14 cellular contexts compared by ENCODE assay signal in the genomic region with DNA sequence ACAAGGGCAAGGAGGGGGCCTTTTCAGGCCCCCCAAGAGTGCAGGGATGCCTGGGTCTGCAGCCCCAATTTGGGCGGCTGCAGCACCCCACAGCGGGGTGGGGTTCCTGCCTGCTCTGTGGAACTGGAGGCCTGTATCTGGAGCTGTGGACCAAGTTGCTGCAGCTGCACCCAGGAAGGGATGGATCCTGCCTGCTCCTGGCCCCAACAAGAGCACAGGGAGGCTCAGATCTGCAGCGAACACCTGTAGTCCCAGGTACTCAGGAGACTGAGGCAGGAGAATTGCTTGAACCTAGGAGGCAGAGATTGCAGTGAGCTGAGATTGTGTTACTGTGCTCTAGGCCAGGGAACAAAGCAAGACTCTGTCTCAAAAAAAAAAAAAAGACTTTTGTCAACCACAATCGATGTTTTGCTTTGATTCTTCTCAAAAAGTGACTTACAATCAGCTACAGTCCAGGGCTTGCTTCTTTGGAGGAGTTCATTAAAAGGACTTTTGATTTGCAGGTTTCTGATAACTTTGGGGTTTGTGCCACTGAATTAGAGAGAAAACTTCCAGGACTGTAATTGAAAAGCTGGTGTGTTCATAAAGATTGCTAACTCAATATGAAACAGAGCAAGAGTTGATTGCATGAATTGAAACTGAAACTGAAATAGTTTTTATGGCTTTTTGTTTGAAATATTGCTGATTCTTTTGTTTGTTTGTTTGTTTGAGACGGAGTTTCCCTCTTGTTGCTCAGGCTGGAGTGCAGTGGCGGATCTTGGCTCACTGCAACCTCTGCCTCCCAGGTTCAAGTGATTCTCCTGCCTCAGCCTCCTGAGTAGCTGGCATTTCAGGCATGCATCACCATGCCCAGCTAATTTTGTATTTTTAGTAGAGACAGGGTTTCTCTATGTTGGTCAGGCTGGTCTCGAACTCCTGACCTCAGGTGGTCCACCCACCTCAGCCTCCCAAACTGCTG. TPM values are rescaled to one million over a fixed set of nuclear protein-coding genes. Genes with fewer than 3 reads are reported as not detected.
DNase-seq lines count a peak whose midpoint lies in the region; ATAC-seq and TF ChIP-seq lines count a peak whose summit lies in the region.
"Not testable (repeated sequence)": the region's sequence is repeated elsewhere in the genome, so short reads cannot be mapped to it uniquely, and the experiment has no call there.
"Had no signal": no experiment of that assay in that cellular context is flagged by ENCODE, and none has a peak within 500 bp of the region (broad histone marks: within the 10 kb centered on the region; RNA-seq: fewer than 3 reads in every experiment).

No MANE protein-coding gene starts in this region.

- H3K27me3 ChIP-seq in CD4-positive, CD25-positive, alpha-beta regulatory T cell (ENCODE audit: control insufficient read depth, insufficient read depth, low read length); OCI-LY3 (ENCODE audit: low read depth, low read length); effector memory CD4-positive, alpha-beta T cell (replicated peaks; ENCODE audit: control insufficient read depth, insufficient read depth, low read length, poor library complexity, severe bottlenecking): not testable (repeated sequence)

- intact Hi-C loops in activated CD4-positive, alpha-beta T cell treated with anti-CD3 and anti-CD28 coated beads, Interleukin-2, amount 10 ng/mL, durations not matched to agents 24 days and 14 days (cut with micrococcal nuclease), result loop anchor here (1.0 to 5.0 kb wide), 2 partner anchors 8 to 38 kb away; a partner anchor contains a TSS
- intact Hi-C loops in activated naive CD4-positive, alpha-beta T cell treated with anti-CD3 and anti-CD28 coated beads for 36 hours (cut with micrococcal nuclease), result loop anchor here (1.0 kb wide), 1 partner anchor 20 kb away; no protein-coding TSS in a partner anchor

- not testable (repeated sequence) for H3K79me2 ChIP-seq in OCI-LY3 (ENCODE audit: low read length)

- not testable (repeated sequence) for H3K27me3 Mint-ChIP-seq in CD4-positive, CD25-positive, alpha-beta regulatory T cell; activated CD4-positive, alpha-beta T cell treated with anti-CD3 and anti-CD28 coated beads, Interleukin-2, amount 10 ng/mL, durations not matched to agents 24 days and 14 days; activated naive CD4-positive, alpha-beta T cell treated with anti-CD3 and anti-CD28 coated beads for 36 hours (ENCODE audit: low read depth); memory B cell

- H4K20me1 ChIP-seq in OCI-LY3 (ENCODE audit: insufficient read depth, low read length), result not testable (repeated sequence)

- peak overlapping the region; percentile 21 to 80 (median 66) for H3K4me3 Mint-ChIP-seq in CD4-positive, CD25-positive, alpha-beta regulatory T cell
- H3K4me3 Mint-ChIP-seq in activated CD4-positive, alpha-beta T cell treated with anti-CD3 and anti-CD28 coated beads, Interleukin-2, amount 10 ng/mL, durations not matched to agents 24 days and 14 days, result peak overlapping the region; percentile 41
- H3K4me3 Mint-ChIP-seq in activated naive CD4-positive, alpha-beta T cell treated with anti-CD3 and anti-CD28 coated beads for 36 hours, result not testable (repeated sequence)
- H3K4me3 Mint-ChIP-seq in memory B cell, result peak overlapping the region; percentile 37
- peak overlapping the region; percentile 21 for H3K4me3 Mint-ChIP-seq in stimulated activated effector memory CD8-positive, alpha-beta T cell treated with anti-CD3 and anti-CD28 coated beads, Interleukin-12 subunit alpha, Interleukin-12 subunit beta, amount 100 ng/mL, for 72 hours

- peaks cover 0 to 13% (median 3%) of the 10 kb centered on the region in 7 donors for H3K9me3 Mint-ChIP-seq in CD4-positive, CD25-positive, alpha-beta regulatory T cell
- H3K9me3 Mint-ChIP-seq in activated CD4-positive, alpha-beta T cell treated with anti-CD3 and anti-CD28 coated beads, Interleukin-2, amount 10 ng/mL, durations not matched to agents 24 days and 14 days, result peaks cover 22% of the 10 kb centered on the region
- H3K9me3 Mint-ChIP-seq in activated naive CD4-positive, alpha-beta T cell treated with anti-CD3 and anti-CD28 coated beads for 36 hours, result peaks cover 16% of the 10 kb centered on the region
- H3K9me3 Mint-ChIP-seq in memory B cell, result peaks cover 11% of the 10 kb centered on the region
- not testable (repeated sequence) for H3K9me3 Mint-ChIP-seq in stimulated activated effector memory CD8-positive, alpha-beta T cell treated with anti-CD3 and anti-CD28 coated beads, Interleukin-12 subunit alpha, Interleukin-12 subunit beta, amount 100 ng/mL, for 72 hours

- H3K9me3 ChIP-seq in CD4-positive, CD25-positive, alpha-beta regulatory T cell (ENCODE audit: control insufficient read depth in 2 of 2, low read length in 2 of 2); OCI-LY3 (ENCODE audit: insufficient read depth, low read length); effector memory CD4-positive, alpha-beta T cell (ENCODE audit: control insufficient read depth, low read length): not testable (repeated sequence)

- H3K4me2 ChIP-seq in OCI-LY3 (ENCODE audit: low read length), result peak overlapping the region; percentile 40

- peak in 2 of 3 donors; percentile 18 to 57 for DNase-seq in CD4-positive, CD25-positive, alpha-beta regulatory T cell
- DNase-seq in activated CD4-positive, alpha-beta T cell treated with anti-CD3 and anti-CD28 coated beads, Interleukin-2, amount 10 ng/mL, durations not matched to agents 24 days and 14 days, result peak; percentile 83
- DNase-seq in activated naive CD4-positive, alpha-beta T cell treated with anti-CD3 and anti-CD28 coated beads for 36 hours, result peak; percentile 25
- peak in 1 of 3 donors; percentile 5 for DNase-seq in effector memory CD4-positive, alpha-beta T cell
- DNase-seq in memory B cell (ENCODE audit: low spot score in 2 of 2), result not testable (repeated sequence)
- DNase-seq in stimulated activated effector memory CD8-positive, alpha-beta T cell treated with anti-CD3 and anti-CD28 coated beads, Interleukin-12 subunit alpha, Interleukin-12 subunit beta, amount 100 ng/mL, for 72 hours (ENCODE audit: low spot score in 2 of 2), result peak in 1 of 2 donors; percentile 51

- not testable (repeated sequence) for H3K9ac ChIP-seq in OCI-LY3 (ENCODE audit: low read length)

- H3K4me3 ChIP-seq in CD4-positive, CD25-positive, alpha-beta regulatory T cell (ENCODE audit: low read depth, low read length), result peak overlapping the region; percentile 68
- 0 out of 2 replicates have a peak overlapping the region, but pooled peaks have one; percentile 33 for H3K4me3 ChIP-seq in OCI-LY3 (ENCODE audit: low read length)
- not testable (repeated sequence) for H3K4me3 ChIP-seq in effector memory CD4-positive, alpha-beta T cell (ENCODE audit: insufficient read depth, low read depth, low read length, poor library complexity, severe bottlenecking)

- peak in 1 of 2 donors; percentile 24 for ATAC-seq in CD4-positive, CD25-positive, alpha-beta regulatory T cell (ENCODE audit: low read depth in 2 of 2)
- ATAC-seq in GM18511 (IDR thresholded peaks at IDR 0.05; ENCODE audit: unreplicated experiment) (peak; percentile 44), memory B cell (ENCODE audit: low read depth) (peak; percentile 51)
- peak; percentile 89 for ATAC-seq in stimulated activated effector memory CD8-positive, alpha-beta T cell treated with anti-CD3 and anti-CD28 coated beads, Interleukin-12 subunit alpha, Interleukin-12 subunit beta, amount 100 ng/mL, for 72 hours

- CTCF ChIA-PET in activated naive CD4-positive, alpha-beta T cell treated with anti-CD3 and anti-CD28 coated beads for 36 hours (lab: Charles Lee), result interaction anchor here (0.9 to 3.3 kb wide), 5 partner anchors 16 to 162 kb away, joined by 3 to 12 read pairs (median 8); no protein-coding TSS in a partner anchor

- not testable (repeated sequence) for H3K36me3 Mint-ChIP-seq in CD4-positive, CD25-positive, alpha-beta regulatory T cell; activated CD4-positive, alpha-beta T cell treated with anti-CD3 and anti-CD28 coated beads, Interleukin-2, amount 10 ng/mL, durations not matched to agents 24 days and 14 days (ENCODE audit: low read depth); activated naive CD4-positive, alpha-beta T cell treated with anti-CD3 and anti-CD28 coated beads for 36 hours (ENCODE audit: low read depth); memory B cell; stimulated activated effector memory CD8-positive, alpha-beta T cell treated with anti-CD3 and anti-CD28 coated beads, Interleukin-12 subunit alpha, Interleukin-12 subunit beta, amount 100 ng/mL, for 72 hours

- not testable (repeated sequence) for TF ChIP-seq CTCF in OCI-LY3 (IDR thresholded peaks at IDR 0.05; ENCODE audit: low read depth, low read length)

- H3K36me3 ChIP-seq in CD4-positive, CD25-positive, alpha-beta regulatory T cell (ENCODE audit: control insufficient read depth, insufficient read depth, low read length); OCI-LY3 (replicated peaks; ENCODE audit: low read depth, low read length); effector memory CD4-positive, alpha-beta T cell (ENCODE audit: control insufficient read depth, insufficient read depth, low read length): not testable (repeated sequence)

- peaks cover 5 to 17% (median 10%) of the 10 kb centered on the region in 4 donors for H3K4me1 Mint-ChIP-seq in CD4-positive, CD25-positive, alpha-beta regulatory T cell
- H3K4me1 Mint-ChIP-seq in activated CD4-positive, alpha-beta T cell treated with anti-CD3 and anti-CD28 coated beads, Interleukin-2, amount 10 ng/mL, durations not matched to agents 24 days and 14 days, result peaks cover 18% of the 10 kb centered on the region
- H3K4me1 Mint-ChIP-seq in activated naive CD4-positive, alpha-beta T cell treated with anti-CD3 and anti-CD28 coated beads for 36 hours (ENCODE audit: low read depth), result peaks cover 15% of the 10 kb centered on the region
- not testable (repeated sequence) for H3K4me1 Mint-ChIP-seq in memory B cell
- H3K4me1 Mint-ChIP-seq in stimulated activated effector memory CD8-positive, alpha-beta T cell treated with anti-CD3 and anti-CD28 coated beads, Interleukin-12 subunit alpha, Interleukin-12 subunit beta, amount 100 ng/mL, for 72 hours, result peaks cover 17% of the 10 kb centered on the region

- peak overlapping the region; percentile 71 for H3K27ac ChIP-seq in CD4-positive, CD25-positive, alpha-beta regulatory T cell (ENCODE audit: insufficient read depth, low read length, poor library complexity, severe bottlenecking)
- not testable (repeated sequence) for H3K27ac ChIP-seq in OCI-LY3 (ENCODE audit: low read length)
- peak overlapping the region; percentile 28 for H3K27ac ChIP-seq in effector memory CD4-positive, alpha-beta T cell (ENCODE audit: insufficient read depth, low read length, poor library complexity, severe bottlenecking)

- H3K4me1 ChIP-seq in CD4-positive, CD25-positive, alpha-beta regulatory T cell (ENCODE audit: control insufficient read depth, insufficient read depth, low read length, poor library complexity, severe bottlenecking), result peaks cover 12% of the 10 kb centered on the region
- H3K4me1 ChIP-seq in OCI-LY3 (ENCODE audit: low read length); effector memory CD4-positive, alpha-beta T cell (ENCODE audit: control insufficient read depth, insufficient read depth, low read length, poor library complexity, severe bottlenecking): not testable (repeated sequence)

- H3K27ac Mint-ChIP-seq in CD4-positive, CD25-positive, alpha-beta regulatory T cell, result peak overlapping the region; percentile 78 to 91 (median 84)
- peak overlapping the region; percentile 82 for H3K27ac Mint-ChIP-seq in activated CD4-positive, alpha-beta T cell treated with anti-CD3 and anti-CD28 coated beads, Interleukin-2, amount 10 ng/mL, durations not matched to agents 24 days and 14 days
- H3K27ac Mint-ChIP-seq in activated naive CD4-positive, alpha-beta T cell treated with anti-CD3 and anti-CD28 coated beads for 36 hours; memory B cell: not testable (repeated sequence)
- H3K27ac Mint-ChIP-seq in stimulated activated effector memory CD8-positive, alpha-beta T cell treated with anti-CD3 and anti-CD28 coated beads, Interleukin-12 subunit alpha, Interleukin-12 subunit beta, amount 100 ng/mL, for 72 hours, result peak overlapping the region; percentile 40

- 0 out of 2 replicates have a peak overlapping the region, but pooled peaks have one; percentile 54 for H2AFZ ChIP-seq in OCI-LY3 (ENCODE audit: low read depth, low read length)

RNA-seq across cellular contexts. Expression of a gene that starts 36.9 kb away (rescaled TPM):
- not detected for total RNA-seq in CD4-positive, CD25-positive, alpha-beta regulatory T cell
- polyA plus RNA-seq in CD4-positive, CD25-positive, alpha-beta regulatory T cell, result under 1 TPM in 1 of 4 donors, not detected in 3; 0.16 TPM
- 0.14 TPM in 1 of 2 replicates, not detected in the other for total RNA-seq in activated CD4-positive, alpha-beta T cell treated with anti-CD3 and anti-CD28 coated beads, Interleukin-2, amount 10 ng/mL, durations not matched to agents 24 days and 14 days
- total RNA-seq in activated naive CD4-positive, alpha-beta T cell treated with anti-CD3 and anti-CD28 coated beads for 36 hours, result not detected

RNA-seq across cellular contexts. Expression of a gene that starts 37.0 kb away (rescaled TPM):
- total RNA-seq in CD4-positive, CD25-positive, alpha-beta regulatory T cell, result 35.6 TPM
- 10 to 100 TPM; 29.5 to 46.5 (median 42.1) TPM for polyA plus RNA-seq in CD4-positive, CD25-positive, alpha-beta regulatory T cell
- 268 and 281 TPM in 2 replicates for total RNA-seq in activated CD4-positive, alpha-beta T cell treated with anti-CD3 and anti-CD28 coated beads, Interleukin-2, amount 10 ng/mL, durations not matched to agents 24 days and 14 days
- total RNA-seq in activated naive CD4-positive, alpha-beta T cell treated with anti-CD3 and anti-CD28 coated beads for 36 hours, result 100 to 1,000 TPM; 182 to 194 TPM

RNA-seq across cellular contexts. Expression of a gene that starts 52.1 kb away (rescaled TPM):
- not detected for total RNA-seq in CD4-positive, CD25-positive, alpha-beta regulatory T cell
- not detected for polyA plus RNA-seq in CD4-positive, CD25-positive, alpha-beta regulatory T cell
- total RNA-seq in activated CD4-positive, alpha-beta T cell treated with anti-CD3 and anti-CD28 coated beads, Interleukin-2, amount 10 ng/mL, durations not matched to agents 24 days and 14 days, result 0.54 and 0.86 TPM in 2 replicates
- total RNA-seq in activated naive CD4-positive, alpha-beta T cell treated with anti-CD3 and anti-CD28 coated beads for 36 hours, result under 1 TPM in 1 of 2 experiments, not detected in 1; 0.14 TPM
- total RNA-seq: left cardiac atrium, mesenteric fat pad, RPMI7951, suprapubic skin, uterus had no signal
- polyA plus RNA-seq: adrenal gland had no signal

RNA-seq across cellular contexts. Expression of a gene that starts 56.1 kb away (rescaled TPM):
- 45.6 TPM for total RNA-seq in CD4-positive, CD25-positive, alpha-beta regulatory T cell
- polyA plus RNA-seq in CD4-positive, CD25-positive, alpha-beta regulatory T cell, result 10 to 100 TPM in 1 of 4 donors, 1 to 10 TPM in 3; 8.8 to 10.1 (median 9.9) TPM
- total RNA-seq in activated CD4-positive, alpha-beta T cell treated with anti-CD3 and anti-CD28 coated beads, Interleukin-2, amount 10 ng/mL, durations not matched to agents 24 days and 14 days, result 45.2 and 47.7 TPM in 2 replicates
- total RNA-seq in activated naive CD4-positive, alpha-beta T cell treated with anti-CD3 and anti-CD28 coated beads for 36 hours, result 10 to 100 TPM; 32.1 to 34.5 TPM

RNA-seq across cellular contexts. Expression of a gene that starts 56.4 kb away (rescaled TPM):
- 35.3 TPM for total RNA-seq in CD4-positive, CD25-positive, alpha-beta regulatory T cell
- polyA plus RNA-seq in CD4-positive, CD25-positive, alpha-beta regulatory T cell, result 10 to 100 TPM in 2 of 4 donors, 1 to 10 TPM in 2; 6.6 to 13.0 (median 8.7) TPM
- 111 and 113 TPM in 2 replicates for total RNA-seq in activated CD4-positive, alpha-beta T cell treated with anti-CD3 and anti-CD28 coated beads, Interleukin-2, amount 10 ng/mL, durations not matched to agents 24 days and 14 days
- total RNA-seq in activated naive CD4-positive, alpha-beta T cell treated with anti-CD3 and anti-CD28 coated beads for 36 hours, result 10 to 100 TPM; 54.6 to 55.0 TPM
